ENCODE assay signal across 8 cellular contexts in genomic region chr19:45645631-45646344, GRCh38. TPM values are rescaled to one million over a fixed set of nuclear protein-coding genes. Genes with fewer than 3 reads are reported as not detected.
A peak's percentile ranks its signal among the peaks of the same experiment; 100 is the strongest.
DNase-seq lines count a peak whose midpoint lies in the region; ATAC-seq and TF ChIP-seq lines count a peak whose summit lies in the region.

No MANE protein-coding gene starts in this region.

- H3K9me3 Mint-ChIP-seq in nephron progenitor cell: peaks cover 16% of the 10 kb centered on the region

- H3K36me3 Mint-ChIP-seq in nephron progenitor cell (ENCODE audit: low read depth): peaks cover 4% of the 10 kb centered on the region

- no peaks in the 10 kb centered on the region for H3K9me3 ChIP-seq in stomach smooth muscle (ENCODE audit: control insufficient read depth in 2 of 2, low read length in 2 of 2)

- H3K4me1 Mint-ChIP-seq in nephron progenitor cell: peaks cover 27% of the 10 kb centered on the region

- H3K4me1 ChIP-seq in stomach smooth muscle (ENCODE audit: control insufficient read depth, insufficient read depth, low read length): peaks cover 29% of the 10 kb centered on the region

- peaks cover 35% of the 10 kb centered on the region for H3K27me3 Mint-ChIP-seq in nephron progenitor cell (ENCODE audit: low read depth, poor library complexity)

- no peak overlapping the region for H3K9ac ChIP-seq in stomach smooth muscle (ENCODE audit: low read length in 2 of 2)

- peak; percentile 69 for DNase-seq in HuH-7.5 (ENCODE audit: low spot score)
- DNase-seq in RPMI7951 (ENCODE audit: low read depth): peak; percentile 89
- DNase-seq in activated effector memory CD4-positive, alpha-beta T cell treated with Interleukin-2 at 50 U/mL for 16 hours: peak; percentile 63
- DNase-seq in fibroblast of villous mesenchyme (ENCODE audit: low read depth): peak; percentile 94
- peak; percentile 77 for DNase-seq in nephron progenitor cell

- ATAC-seq in GM18502 (IDR thresholded peaks at IDR 0.05; ENCODE audit: poor library complexity, unreplicated experiment) (peak; percentile 38), HG03095 (IDR thresholded peaks at IDR 0.05; ENCODE audit: unreplicated experiment) (no peak)

- no peak overlapping the region for H3K27ac Mint-ChIP-seq in nephron progenitor cell

- TF ChIP-seq CTCF in fibroblast of villous mesenchyme (IDR thresholded peaks at IDR 0.05; ENCODE audit: insufficient read depth, low read depth, low read length) (no peak), nephron progenitor cell (IDR thresholded peaks at IDR 0.05) (no peak)

- H3K36me3 ChIP-seq in stomach smooth muscle (ENCODE audit: control insufficient read depth in 2 of 2, insufficient read depth in 2 of 2, low read length in 2 of 2): no peaks in the 10 kb centered on the region

- H3K27ac ChIP-seq in stomach smooth muscle (ENCODE audit: low read length): no peak overlapping the region

- H3K4me3 ChIP-seq in fibroblast of villous mesenchyme (ENCODE audit: low read depth, low read length) (peak overlapping the region; percentile 62), stomach smooth muscle (ENCODE audit: low read length in 2 of 2) (peak overlapping the region; percentile 4 to 62)

- H3K4me3 Mint-ChIP-seq in nephron progenitor cell: peak overlapping the region; percentile 76

- peaks cover 29 to 54% of the 10 kb centered on the region in 2 donors for H3K27me3 ChIP-seq in stomach smooth muscle (ENCODE audit: control insufficient read depth in 1 of 2, insufficient read depth in 2 of 2, low read length in 2 of 2)

RNA-seq across cellular contexts. Expression of gene EML2, which starts 6.6 kb away (rescaled TPM):
- total RNA-seq in RPMI7951 (2014; rRNA removed; shearing (Covaris generic)): 14.4 and 20.2 TPM in 2 replicates
- total RNA-seq in fibroblast of villous mesenchyme: 17.7 and 31.5 TPM in 2 replicates

RNA-seq across cellular contexts. Expression of gene GIPR, which starts 22.2 kb away (rescaled TPM):
- not detected in 2 replicates for total RNA-seq in RPMI7951 (2014; rRNA removed; shearing (Covaris generic))
- total RNA-seq in fibroblast of villous mesenchyme: 0.32 TPM in 1 of 2 replicates, not detected in the other

RNA-seq across cellular contexts. Expression of gene GPR4, which starts 43.8 kb away (rescaled TPM):
- total RNA-seq in RPMI7951 (2014; rRNA removed; shearing (Covaris generic)): 0.10 TPM in 1 of 2 replicates, not detected in the other
- total RNA-seq in fibroblast of villous mesenchyme: not detected in 2 replicates

RNA-seq across cellular contexts. Expression of gene SNRPD2, which starts 46.0 kb away (rescaled TPM):
- 474 and 568 TPM in 2 replicates for total RNA-seq in RPMI7951 (2014; rRNA removed; shearing (Covaris generic))
- 191 and 217 TPM in 2 replicates for total RNA-seq in fibroblast of villous mesenchyme

RNA-seq across cellular contexts. Expression of gene QPCTL, which starts 46.7 kb away (rescaled TPM):
- total RNA-seq in RPMI7951 (2014; rRNA removed; shearing (Covaris generic)): 13.8 and 15.4 TPM in 2 replicates
- total RNA-seq in fibroblast of villous mesenchyme: 28.0 and 29.8 TPM in 2 replicates
